9 cellular contexts compared by ENCODE assay signal in genomic region chr5:6525910-6526309, GRCh38.
DNase-seq lines count a peak whose midpoint lies in the region; ATAC-seq and TF ChIP-seq lines count a peak whose summit lies in the region.
"Had no signal": no experiment of that assay in that cellular context is flagged by ENCODE, and none has a peak within 500 bp of the region (broad histone marks: within the 10 kb centered on the region; RNA-seq: fewer than 3 reads in every experiment).

No MANE protein-coding gene starts in this region.

- H3K4me3 ChIP-seq in fibroblast of mammary gland (ENCODE audit: control insufficient read depth, low read depth, low read length) (no peak overlapping the region), thyroid gland (replicated peaks in 1 of 3) (no peak overlapping the region), spleen (no peak overlapping the region)

- peaks cover 13% of the 10 kb centered on the region for H3K27me3 Mint-ChIP-seq in activated CD4-positive, alpha-beta memory T cell treated with anti-CD3 and anti-CD28 coated beads for 36 hours
- no peaks in the 10 kb centered on the region for H3K27me3 Mint-ChIP-seq in activated CD4-positive, alpha-beta memory T cell treated with anti-CD3 and anti-CD28 coated beads, Interleukin-2, amount 10 ng/mL, durations not matched to agents 7 days and 5 days

- CTCF ChIA-PET in activated CD4-positive, alpha-beta memory T cell treated with anti-CD3 and anti-CD28 coated beads for 36 hours (lab: Charles Lee) = interaction anchor here (0.9 kb wide), 1 partner anchor 149 kb away, joined by 3 read pairs; no protein-coding TSS in a partner anchor
- CTCF ChIA-PET in activated CD4-positive, alpha-beta memory T cell treated with anti-CD3 and anti-CD28 coated beads, Interleukin-2, amount 10 ng/mL, durations not matched to agents 7 days and 5 days (lab: Charles Lee) = no interaction called here

- H3K9me3 ChIP-seq in thyroid gland = no peaks in the 10 kb centered on the region
- peaks cover 0 to 4% (median 0%) of the 10 kb centered on the region in 8 donors for H3K9me3 ChIP-seq in spleen

- no peak overlapping the region for H3K27ac Mint-ChIP-seq in activated CD4-positive, alpha-beta memory T cell treated with anti-CD3 and anti-CD28 coated beads for 36 hours
- H3K27ac Mint-ChIP-seq in activated CD4-positive, alpha-beta memory T cell treated with anti-CD3 and anti-CD28 coated beads, Interleukin-2, amount 10 ng/mL, durations not matched to agents 7 days and 5 days = no peak overlapping the region
- H3K27ac Mint-ChIP-seq: activated naive CD4-positive, alpha-beta T cell treated with anti-CD3 and anti-CD28 coated beads, Interleukin-2, amount 50 U/mL, for 24 hours had no signal

- no peaks in the 10 kb centered on the region for H3K27me3 ChIP-seq in thyroid gland
- H3K27me3 ChIP-seq in spleen (replicated peaks in 1 of 7) = peaks cover 0 to 30% (median 0%) of the 10 kb centered on the region in 7 donors

- TF ChIP-seq CTCF in fibroblast of mammary gland (conservative IDR thresholded peaks at IDR 0.05; ENCODE audit: control insufficient read depth, insufficient read depth, low read depth, low read length) = peak; percentile 48
- peak in 4 of 6 experiments; percentile 43 to 59 (median 50) for TF ChIP-seq CTCF in thyroid gland (IDR thresholded peaks at IDR 0.05)
- peak in 2 of 11 experiments; percentile 10 to 21 for TF ChIP-seq CTCF in spleen (IDR thresholded peaks at IDR 0.05 in 8 of 11, conservative IDR thresholded peaks at IDR 0.05 in 3 of 11)

- POLR2A ChIA-PET in activated CD4-positive, alpha-beta memory T cell treated with anti-CD3 and anti-CD28 coated beads for 36 hours (lab: Charles Lee) = no interaction called here
- POLR2A ChIA-PET in activated CD4-positive, alpha-beta memory T cell treated with anti-CD3 and anti-CD28 coated beads, Interleukin-2, amount 10 ng/mL, durations not matched to agents 7 days and 5 days (lab: Charles Lee) = no interaction called here

- no peak for ATAC-seq in GM21515 (IDR thresholded peaks at IDR 0.05; ENCODE audit: unreplicated experiment)

- DNase-seq in activated CD4-positive, alpha-beta memory T cell treated with anti-CD3 and anti-CD28 coated beads for 36 hours = peak; percentile 14
- DNase-seq in activated CD4-positive, alpha-beta memory T cell treated with anti-CD3 and anti-CD28 coated beads, Interleukin-2, amount 10 ng/mL, durations not matched to agents 7 days and 5 days = no peak
- DNase-seq in NCI-H748 (lab: John Stamatoyannopoulos, UW; ENCODE audit: unreplicated experiment) (peak; percentile 90), fibroblast of mammary gland (ENCODE audit: low read depth) (peak; percentile 32), thyroid gland (peak; percentile 52 to 60), spleen (no peak), T-helper 9 cell (no peak)

- H3K27ac ChIP-seq in thyroid gland (no peak overlapping the region), spleen (no peak overlapping the region)

- H3K4me3 Mint-ChIP-seq in activated CD4-positive, alpha-beta memory T cell treated with anti-CD3 and anti-CD28 coated beads for 36 hours = no peak overlapping the region
- H3K4me3 Mint-ChIP-seq in activated CD4-positive, alpha-beta memory T cell treated with anti-CD3 and anti-CD28 coated beads, Interleukin-2, amount 10 ng/mL, durations not matched to agents 7 days and 5 days = no peak overlapping the region
- H3K4me3 Mint-ChIP-seq: activated naive CD4-positive, alpha-beta T cell treated with anti-CD3 and anti-CD28 coated beads, Interleukin-2, amount 50 U/mL, for 24 hours had no signal

- H3K4me1 Mint-ChIP-seq in activated CD4-positive, alpha-beta memory T cell treated with anti-CD3 and anti-CD28 coated beads for 36 hours (ENCODE audit: low read depth) = no peaks in the 10 kb centered on the region
- H3K4me1 Mint-ChIP-seq in activated CD4-positive, alpha-beta memory T cell treated with anti-CD3 and anti-CD28 coated beads, Interleukin-2, amount 10 ng/mL, durations not matched to agents 7 days and 5 days = no peaks in the 10 kb centered on the region
- H3K4me1 Mint-ChIP-seq: activated naive CD4-positive, alpha-beta T cell treated with anti-CD3 and anti-CD28 coated beads, Interleukin-2, amount 50 U/mL, for 24 hours had no signal

- no peak for TF ChIP-seq POLR2A in thyroid gland (IDR thresholded peaks at IDR 0.05)
- TF ChIP-seq POLR2A in spleen (IDR thresholded peaks at IDR 0.05) = no peak

- H3K4me1 ChIP-seq in thyroid gland = no peaks in the 10 kb centered on the region
- no peaks in the 10 kb centered on the region for H3K4me1 ChIP-seq in spleen

- H3K36me3 ChIP-seq in thyroid gland (no peaks in the 10 kb centered on the region), spleen (no peaks in the 10 kb centered on the region)

- no peaks in the 10 kb centered on the region for H3K36me3 Mint-ChIP-seq in activated CD4-positive, alpha-beta memory T cell treated with anti-CD3 and anti-CD28 coated beads for 36 hours
- H3K36me3 Mint-ChIP-seq in activated CD4-positive, alpha-beta memory T cell treated with anti-CD3 and anti-CD28 coated beads, Interleukin-2, amount 10 ng/mL, durations not matched to agents 7 days and 5 days (ENCODE audit: low read depth) = no peaks in the 10 kb centered on the region
- H3K36me3 Mint-ChIP-seq: activated naive CD4-positive, alpha-beta T cell treated with anti-CD3 and anti-CD28 coated beads, Interleukin-2, amount 50 U/mL, for 24 hours had no signal

- WGBS in thyroid gland, 2 donors = 61 to 67% methylated on average over 9 of the region's 9 CpGs
- 51 to 67% (median 61%) methylated on average over 9 of the region's 9 CpGs for WGBS in spleen, 5 donors

- intact Hi-C loops in activated CD4-positive, alpha-beta memory T cell treated with anti-CD3 and anti-CD28 coated beads for 36 hours (cut with micrococcal nuclease) = no loop called here
- intact Hi-C loops in thyroid gland (cut with DNase I) (no loop called here), spleen (cut with DNase I; ENCODE audit: low total_unique reads) (no loop called here)

- no peaks in the 10 kb centered on the region for H3K9me3 Mint-ChIP-seq in activated CD4-positive, alpha-beta memory T cell treated with anti-CD3 and anti-CD28 coated beads for 36 hours
- H3K9me3 Mint-ChIP-seq in activated CD4-positive, alpha-beta memory T cell treated with anti-CD3 and anti-CD28 coated beads, Interleukin-2, amount 10 ng/mL, durations not matched to agents 7 days and 5 days = no peaks in the 10 kb centered on the region
- H3K9me3 Mint-ChIP-seq: activated naive CD4-positive, alpha-beta T cell treated with anti-CD3 and anti-CD28 coated beads, Interleukin-2, amount 50 U/mL, for 24 hours had no signal

Comparison
In these comparisons a context has a peak if more than half of its experiments do, and no peak if none do; other contexts are left out.
1. DNase-seq: peak in activated CD4-positive, alpha-beta memory T cell treated with anti-CD3 and anti-CD28 coated beads for 36 hours (single experiment), NCI-H748 (single experiment), fibroblast of mammary gland (single experiment) and thyroid gland (2 of 2); none in activated CD4-positive, alpha-beta memory T cell treated with anti-CD3 and anti-CD28 coated beads, Interleukin-2, amount 10 ng/mL, durations not matched to agents 7 days and 5 days (single experiment), spleen (single experiment) and T-helper 9 cell (single experiment).